In the genomic region with DNA sequence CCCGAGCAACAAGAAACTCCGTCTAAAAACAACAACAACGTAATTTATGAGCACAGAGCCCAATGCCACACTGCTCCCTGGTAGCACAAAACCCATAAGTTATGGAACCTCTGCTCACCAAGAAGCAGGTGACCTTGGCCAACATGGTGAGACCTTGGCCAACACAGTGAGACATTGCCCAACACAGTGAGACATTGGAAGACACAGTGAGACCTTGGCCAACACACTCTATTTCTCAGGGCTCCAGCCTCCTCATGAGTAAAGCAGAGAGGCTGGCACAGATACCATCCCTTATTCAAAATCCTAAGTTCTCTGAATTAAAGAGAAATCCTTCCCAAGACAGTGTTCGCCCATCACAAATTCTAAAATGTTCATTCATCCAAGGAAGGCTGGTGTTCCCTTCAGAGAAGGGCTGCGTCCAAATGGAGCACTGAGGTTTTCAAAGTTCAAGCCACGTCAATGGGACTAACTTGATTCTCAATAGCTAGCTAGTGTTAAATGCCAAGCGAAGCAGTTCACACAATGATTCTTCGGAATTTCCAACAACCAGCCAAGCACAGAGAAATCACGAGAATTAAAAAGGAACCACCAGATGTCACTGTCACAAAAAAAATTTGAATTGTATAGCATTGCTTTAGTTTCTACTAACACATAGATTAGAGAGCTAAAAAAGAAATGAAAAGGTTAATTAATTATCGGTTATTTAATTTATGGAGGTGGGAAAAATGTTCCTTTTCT, we compare ENCODE assay signal across 8 cellular contexts. TPM values are rescaled to one million over a fixed set of nuclear protein-coding genes. Genes with fewer than 3 reads are reported as not detected.
A peak's percentile ranks its signal among the peaks of the same experiment; 100 is the strongest.
DNase-seq lines count a peak whose midpoint lies in the region; ATAC-seq and TF ChIP-seq lines count a peak whose summit lies in the region.

No MANE protein-coding gene starts in this region.

- H3K9ac ChIP-seq in OCI-LY3 (ENCODE audit: low read length), result no peak overlapping the region

- peak; percentile 31 for DNase-seq in AG10803 (ENCODE audit: low read depth)
- DNase-seq in erythroblast (lab: John Stamatoyannopoulos, UW), result peak; percentile 4 to 21
- peak; percentile 78 for DNase-seq in renal cortical epithelial cell (ENCODE audit: low read depth)
- no peak for DNase-seq in stomach
- DNase-seq in activated gamma-delta T cell treated with Interleukin-2 at 50 U/mL for 16 hours, result no peak
- DNase-seq in NCI-H345 (lab: John Stamatoyannopoulos, UW), result no peak

- H3K4me3 ChIP-seq in AG10803 (ENCODE audit: low read length) (no peak overlapping the region), OCI-LY3 (ENCODE audit: low read length) (no peak overlapping the region), stomach (no peak overlapping the region)

- peak; percentile 48 for TF ChIP-seq CTCF in AG10803 (conservative IDR thresholded peaks at IDR 0.05; ENCODE audit: low read length)
- peak; percentile 73 for TF ChIP-seq CTCF in OCI-LY3 (IDR thresholded peaks at IDR 0.05; ENCODE audit: low read depth, low read length)
- peak in 2 of 7 experiments; percentile 27 to 47 for TF ChIP-seq CTCF in stomach (IDR thresholded peaks at IDR 0.05)

- H3K36me3 ChIP-seq in OCI-LY3 (replicated peaks; ENCODE audit: low read depth, low read length) (no peaks in the 10 kb centered on the region), stomach (no peaks in the 10 kb centered on the region)

- peak; percentile 43 for ATAC-seq in GM18520 (IDR thresholded peaks at IDR 0.05; ENCODE audit: unreplicated experiment)

- H3K4me2 ChIP-seq in OCI-LY3 (ENCODE audit: low read length), result peak overlapping the region; percentile 27

- no peaks in the 10 kb centered on the region for H3K9me3 ChIP-seq in OCI-LY3 (ENCODE audit: insufficient read depth, low read length)
- no peaks in the 10 kb centered on the region for H3K9me3 ChIP-seq in stomach

- H3K27me3 ChIP-seq in OCI-LY3 (ENCODE audit: low read depth, low read length) (no peaks in the 10 kb centered on the region; the same call in 1 of the 2 replicates), stomach (no peaks in the 10 kb centered on the region)

- WGBS in stomach, 5 donors, result 49 to 61% (median 51%) methylated on average over 10 of the region's 10 CpGs

- no peaks in the 10 kb centered on the region for H3K79me2 ChIP-seq in OCI-LY3 (ENCODE audit: low read length)

- no peak for TF ChIP-seq EP300 in stomach (IDR thresholded peaks at IDR 0.05)

- TF ChIP-seq POLR2A in erythroblast (IDR thresholded peaks at IDR 0.05; ENCODE audit: low read length), result no peak
- no peak for TF ChIP-seq POLR2A in stomach (IDR thresholded peaks at IDR 0.05)

- H2AFZ ChIP-seq in OCI-LY3 (ENCODE audit: low read depth, low read length), result 0 out of 2 replicates have a peak overlapping the region, but pooled peaks have one; percentile 28

- peaks cover 4% of the 10 kb centered on the region; the same call in 1 of the 2 replicates for H3K4me1 ChIP-seq in OCI-LY3 (ENCODE audit: low read length)
- peaks cover 0 to 41% (median 17%) of the 10 kb centered on the region in 4 donors for H3K4me1 ChIP-seq in stomach

- no peaks in the 10 kb centered on the region for H4K20me1 ChIP-seq in OCI-LY3 (ENCODE audit: insufficient read depth, low read length)

- intact Hi-C loops in stomach (cut with DNase I; ENCODE audit: low total_unique reads), result no loop called here

- H3K27ac ChIP-seq in OCI-LY3 (ENCODE audit: low read length), result no peak overlapping the region
- H3K27ac ChIP-seq in stomach, result no peak overlapping the region

RNA-seq across cellular contexts. Expression of gene TTC39B, which starts 29.4 kb away (rescaled TPM):
- total RNA-seq in renal cortical epithelial cell (7.1 and 17.1 TPM in 2 replicates), stomach (10 to 100 TPM in 3 of 5 donors, 1 to 10 TPM in 2; 4.7 to 35.4 (median 14.2) TPM)
- polyA plus RNA-seq in stomach, result 1 to 10 TPM; 2.0 to 4.7 (median 3.5) TPM

Comparison
In these comparisons a context has a peak if more than half of its experiments do, and no peak if none do; other contexts are left out.
1. DNase-seq: peak in AG10803 (single experiment), erythroblast (2 of 2) and renal cortical epithelial cell (single experiment); none in stomach (single experiment), activated gamma-delta T cell treated with Interleukin-2 at 50 U/mL for 16 hours (single experiment) and NCI-H345 (single experiment).